In genomic region chrX:47390676-47391234, GRCh38 we compare ENCODE assay signal across 19 cellular contexts. TPM values are rescaled to one million over a fixed set of nuclear protein-coding genes. Genes with fewer than 3 reads are reported as not detected.
"Had no signal": no experiment of that assay in that cellular context is flagged by ENCODE, and none has a peak within 500 bp of the region (broad histone marks: within the 10 kb centered on the region; RNA-seq: fewer than 3 reads in every experiment).

No MANE protein-coding gene starts in this region.

- H3K36me3 Mint-ChIP-seq: activated CD4-positive, alpha-beta memory T cell treated with anti-CD3 and anti-CD28 coated beads for 36 hours had no signal

- H3K27ac Mint-ChIP-seq: activated CD4-positive, alpha-beta memory T cell treated with anti-CD3 and anti-CD28 coated beads for 36 hours; activated T-helper 1 cell treated with anti-CD3 and anti-CD28 coated beads, Interleukin-12 subunit alpha, Interleukin-12 subunit beta, Interleukin-2, Interleukin-4 antibody, amounts not matched to agents 30 ng/mL and 10 ng/mL and 1 ng/mL, durations not matched to agents 14 hours and 24 hours and 36 hours; endodermal cell; naive B cell had no signal

- H3K4me3 Mint-ChIP-seq: activated CD4-positive, alpha-beta memory T cell treated with anti-CD3 and anti-CD28 coated beads for 36 hours; activated T-helper 1 cell treated with anti-CD3 and anti-CD28 coated beads, Interleukin-12 subunit alpha, Interleukin-12 subunit beta, Interleukin-2, Interleukin-4 antibody, amounts not matched to agents 30 ng/mL and 10 ng/mL and 1 ng/mL, durations not matched to agents 14 hours and 24 hours and 36 hours; endodermal cell; naive B cell had no signal

- ATAC-seq: body of pancreas, left cardiac atrium, mucosa of descending colon had no signal

- H3K27me3 Mint-ChIP-seq: activated CD4-positive, alpha-beta memory T cell treated with anti-CD3 and anti-CD28 coated beads for 36 hours had no signal

- H3K9me3 Mint-ChIP-seq: activated CD4-positive, alpha-beta memory T cell treated with anti-CD3 and anti-CD28 coated beads for 36 hours; activated T-helper 1 cell treated with anti-CD3 and anti-CD28 coated beads, Interleukin-12 subunit alpha, Interleukin-12 subunit beta, Interleukin-2, Interleukin-4 antibody, amounts not matched to agents 30 ng/mL and 10 ng/mL and 1 ng/mL, durations not matched to agents 14 hours and 24 hours and 36 hours; naive B cell had no signal

- DNase-seq: activated CD4-positive, alpha-beta memory T cell treated with anti-CD3 and anti-CD28 coated beads for 36 hours; body of pancreas; dorsolateral prefrontal cortex; endodermal cell; foreskin fibroblast; hippocampal formation; left cardiac atrium; mesenchymal stem cell; mucosa of descending colon; naive B cell; right lobe of liver; SHP77 treated with DMSO at 0.1 percent for 48 hours; SK-N-SH; small intestine; stimulated activated CD4-positive, alpha-beta T cell treated with anti-CD3 and anti-CD28 coated beads, Interleukin-15, amount 100 ng/mL, for 24 hours; stimulated activated CD4-positive, alpha-beta T cell treated with anti-CD3 and anti-CD28 coated beads, Interleukin-2, amount 100 ng/mL, for 48 hours; testis; upper lobe of left lung had no signal

- H3K4me1 Mint-ChIP-seq: endodermal cell had no signal

RNA-seq across cellular contexts. Expression of gene ZNF157, which starts 20.4 kb away (rescaled TPM):
- total RNA-seq: right lobe of liver had no signal
